In the genomic region with DNA sequence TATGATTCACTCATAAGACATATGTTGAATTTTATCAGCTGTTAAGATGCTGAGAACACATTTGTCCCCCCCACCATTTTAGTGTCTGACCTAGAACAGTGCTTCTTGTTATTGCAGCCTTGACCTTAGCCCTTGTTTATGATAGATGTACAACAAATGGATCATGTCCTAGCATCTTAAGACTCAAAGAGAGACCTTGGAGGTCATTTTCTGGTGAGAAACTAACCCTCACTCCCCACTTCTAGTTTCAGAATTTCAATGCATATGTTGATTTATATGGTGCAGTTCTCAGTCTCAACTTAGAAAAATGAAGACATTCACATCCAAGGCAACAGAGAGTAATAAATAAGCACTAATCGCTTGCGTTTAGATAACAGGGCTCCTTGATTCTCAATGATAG, we compare ENCODE assay signal across 1 cellular context.
A peak's percentile ranks its signal among the peaks of the same experiment; 100 is the strongest.
TF ChIP-seq lines count a peak whose summit lies in the region.

No MANE protein-coding gene starts in this region.

TF ChIP-seq in GM12878, 131 proteins besides CTCF, POLR2A, EP300 and RAD21 (continued from another document):
- TF ChIP-seq, protein P1, sequence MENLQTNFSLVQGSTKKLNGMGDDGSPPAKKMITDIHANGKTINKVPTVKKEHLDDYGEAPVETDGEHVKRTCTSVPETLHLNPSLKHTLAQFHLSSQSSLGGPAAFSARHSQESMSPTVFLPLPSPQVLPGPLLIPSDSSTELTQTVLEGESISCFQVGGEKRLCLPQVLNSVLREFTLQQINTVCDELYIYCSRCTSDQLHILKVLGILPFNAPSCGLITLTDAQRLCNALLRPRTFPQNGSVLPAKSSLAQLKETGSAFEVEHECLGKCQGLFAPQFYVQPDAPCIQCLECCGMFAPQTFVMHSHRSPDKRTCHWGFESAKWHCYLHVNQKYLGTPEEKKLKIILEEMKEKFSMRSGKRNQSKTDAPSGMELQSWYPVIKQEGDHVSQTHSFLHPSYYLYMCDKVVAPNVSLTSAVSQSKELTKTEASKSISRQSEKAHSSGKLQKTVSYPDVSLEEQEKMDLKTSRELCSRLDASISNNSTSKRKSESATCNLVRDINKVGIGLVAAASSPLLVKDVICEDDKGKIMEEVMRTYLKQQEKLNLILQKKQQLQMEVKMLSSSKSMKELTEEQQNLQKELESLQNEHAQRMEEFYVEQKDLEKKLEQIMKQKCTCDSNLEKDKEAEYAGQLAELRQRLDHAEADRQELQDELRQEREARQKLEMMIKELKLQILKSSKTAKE (IDR thresholded peaks at IDR 0.05; ENCODE audit: low read depth, poor library complexity, severe bottlenecking): peak; percentile 33
- TF ChIP-seq ZBED1 (IDR thresholded peaks at IDR 0.05; ENCODE audit: borderline replicate concordance) (no peak), BACH1 (IDR thresholded peaks at IDR 0.05; ENCODE audit: borderline replicate concordance) (no peak), JUNB (IDR thresholded peaks at IDR 0.05) (0 out of 2 replicates have a peak, but pooled peaks have one; percentile 7), MYB (IDR thresholded peaks at IDR 0.05; ENCODE audit: borderline replicate concordance, low read depth, low read length) (no peak), MTA2 (IDR thresholded peaks at IDR 0.05; ENCODE audit: low read depth) (no peak), ZNF622 (IDR thresholded peaks at IDR 0.05) (no peak), BCL11A (IDR thresholded peaks at IDR 0.05; ENCODE audit: low read depth, low read length) (peak; percentile 45; the same call in 1 of the 2 replicates), MEF2A (IDR thresholded peaks at IDR 0.05; ENCODE audit: insufficient read depth, low read depth, low read length) (no peak), SP1 (IDR thresholded peaks at IDR 0.05; ENCODE audit: low read depth, low read length) (no peak), RUNX3 (IDR thresholded peaks at IDR 0.05; ENCODE audit: low read length) (peak; percentile 44; the same call in 1 of the 2 replicates)
- TF ChIP-seq, protein P2, sequence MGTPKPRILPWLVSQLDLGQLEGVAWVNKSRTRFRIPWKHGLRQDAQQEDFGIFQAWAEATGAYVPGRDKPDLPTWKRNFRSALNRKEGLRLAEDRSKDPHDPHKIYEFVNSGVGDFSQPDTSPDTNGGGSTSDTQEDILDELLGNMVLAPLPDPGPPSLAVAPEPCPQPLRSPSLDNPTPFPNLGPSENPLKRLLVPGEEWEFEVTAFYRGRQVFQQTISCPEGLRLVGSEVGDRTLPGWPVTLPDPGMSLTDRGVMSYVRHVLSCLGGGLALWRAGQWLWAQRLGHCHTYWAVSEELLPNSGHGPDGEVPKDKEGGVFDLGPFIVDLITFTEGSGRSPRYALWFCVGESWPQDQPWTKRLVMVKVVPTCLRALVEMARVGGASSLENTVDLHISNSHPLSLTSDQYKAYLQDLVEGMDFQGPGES (IDR thresholded peaks at IDR 0.05): no peak
